In genomic region chr16:73154063-73154870, GRCh38 we compare ENCODE assay signal across 11 cellular contexts.
A peak's percentile ranks its signal among the peaks of the same experiment; 100 is the strongest.
DNase-seq lines count a peak whose midpoint lies in the region; ATAC-seq and TF ChIP-seq lines count a peak whose summit lies in the region.
"Had no signal": no experiment of that assay in that cellular context is flagged by ENCODE, and none has a peak within 500 bp of the region (broad histone marks: within the 10 kb centered on the region; RNA-seq: fewer than 3 reads in every experiment).

No MANE protein-coding gene starts in this region.

- no peaks in the 10 kb centered on the region for H3K36me3 ChIP-seq in OCI-LY3 (replicated peaks; ENCODE audit: low read depth, low read length)

- peak overlapping the region; percentile 60; the same call in 1 of the 2 replicates for H2AFZ ChIP-seq in OCI-LY3 (ENCODE audit: low read depth, low read length)

- DNase-seq in AML-193 (lab: John Stamatoyannopoulos, UW) (peak; percentile 98 to 99), fibroblast of pulmonary artery (ENCODE audit: low read depth) (peak; percentile 59), naive B cell (peak; percentile 6), dedifferentiated amniotic fluid mesenchymal stem cell (ENCODE audit: extremely low spot score) (no peak), NCI-H146 (lab: John Stamatoyannopoulos, UW) (no peak), NCI-H1436 (lab: John Stamatoyannopoulos, UW) (no peak)
- DNase-seq: activated CD8-positive, alpha-beta memory T cell treated with anti-CD3 and anti-CD28 coated beads, Interleukin-2, amount 50 U/mL, for 4 hours; NCI-H2081; stimulated activated CD4-positive, alpha-beta T cell treated with anti-CD3 and anti-CD28 coated beads, Interleukin-2, amount 100 ng/mL, for 48 hours had no signal

- ATAC-seq in naive B cell (ENCODE audit: low read depth in 2 of 2) (peak; percentile 49 to 50), GM18909 (IDR thresholded peaks at IDR 0.05; ENCODE audit: poor library complexity, unreplicated experiment) (no peak)

- no peaks in the 10 kb centered on the region for H3K36me3 Mint-ChIP-seq in naive B cell

- no peak overlapping the region for H3K27ac ChIP-seq in OCI-LY3 (ENCODE audit: low read length)

- H3K4me3 Mint-ChIP-seq in naive B cell: peak overlapping the region in 5 of 8 donors; percentile 37 to 66 (median 49)

- H3K4me3 ChIP-seq in OCI-LY3 (ENCODE audit: low read length) (no peak overlapping the region), fibroblast of pulmonary artery (replicated peaks; ENCODE audit: low read depth, low read length) (no peak overlapping the region)

- no peak overlapping the region for H3K9ac ChIP-seq in OCI-LY3 (ENCODE audit: low read length)

- H3K27me3 Mint-ChIP-seq in naive B cell: peaks cover 0 to 26% (median 11%) of the 10 kb centered on the region in 3 donors

- H4K20me1 ChIP-seq in OCI-LY3 (ENCODE audit: insufficient read depth, low read length): no peaks in the 10 kb centered on the region

- peaks cover 4% of the 10 kb centered on the region; the same call in 1 of the 2 replicates for H3K4me1 ChIP-seq in OCI-LY3 (ENCODE audit: low read length)

- no peak overlapping the region for H3K4me2 ChIP-seq in OCI-LY3 (ENCODE audit: low read length)

- peak overlapping the region in 1 of 6 donors; percentile 21 for H3K27ac Mint-ChIP-seq in naive B cell

- TF ChIP-seq CTCF in OCI-LY3 (IDR thresholded peaks at IDR 0.05; ENCODE audit: low read depth, low read length) (no peak), fibroblast of pulmonary artery (IDR thresholded peaks at IDR 0.05; ENCODE audit: low read length, missing control alignments) (no peak)

- H3K27me3 ChIP-seq in OCI-LY3 (ENCODE audit: low read depth, low read length): peaks cover 12% of the 10 kb centered on the region

- no peaks in the 10 kb centered on the region for H3K79me2 ChIP-seq in OCI-LY3 (ENCODE audit: low read length)

- peaks cover 10 to 23% (median 20%) of the 10 kb centered on the region in 3 donors for H3K4me1 Mint-ChIP-seq in naive B cell

- no peaks in the 10 kb centered on the region for H3K9me3 Mint-ChIP-seq in naive B cell

- no peaks in the 10 kb centered on the region for H3K9me3 ChIP-seq in OCI-LY3 (ENCODE audit: insufficient read depth, low read length)

Comparison
In these comparisons a context has a peak if more than half of its experiments do, and no peak if none do; other contexts are left out.
1. DNase-seq: peak in AML-193 (2 of 2), fibroblast of pulmonary artery (single experiment) and naive B cell (single experiment); none in dedifferentiated amniotic fluid mesenchymal stem cell (single experiment), NCI-H146 (single experiment) and NCI-H1436 (single experiment).